11 cellular contexts compared by ENCODE assay signal in genomic region chr14:92400579-92401444, GRCh38.
DNase-seq lines count a peak whose midpoint lies in the region; ATAC-seq, FAIRE-seq and TF ChIP-seq lines count a peak whose summit lies in the region.
"Had no signal": no experiment of that assay in that cellular context is flagged by ENCODE, and none has a peak within 500 bp of the region (broad histone marks: within the 10 kb centered on the region; RNA-seq: fewer than 3 reads in every experiment).

No MANE protein-coding gene starts in this region.

- intact Hi-C loops in CD14-positive monocyte (cut with micrococcal nuclease): loop anchor here in 1 of 2 donors (2.0 kb wide), 1 partner anchor 14 kb away; no protein-coding TSS in a partner anchor

- peaks cover 20 to 29% of the 10 kb centered on the region in 2 donors for H3K36me3 Mint-ChIP-seq in CD14-positive monocyte
- peaks cover 0 to 5% (median 4%) of the 10 kb centered on the region in 3 donors for H3K36me3 Mint-ChIP-seq in naive thymus-derived CD8-positive, alpha-beta T cell

- H3K36me3 ChIP-seq in bronchial epithelial cell (ENCODE audit: control insufficient read depth, insufficient read depth, low read length): no peaks in the 10 kb centered on the region

- DNase-seq in CD14-positive monocyte (ENCODE audit: low spot score) (no peak), GM20000 (ENCODE audit: low spot score) (peak; percentile 63), bronchial epithelial cell (ENCODE audit: low read depth) (peak; percentile 15), SW480 (ENCODE audit: low spot score) (no peak), foreskin keratinocyte (no peak), GOT3 (lab: John Stamatoyannopoulos, UW) (no peak)
- no peak for DNase-seq in naive thymus-derived CD8-positive, alpha-beta T cell
- DNase-seq: activated CD8-positive, alpha-beta memory T cell treated with anti-CD3 and anti-CD28 coated beads, Interleukin-2, amount 50 U/mL, for 4 hours; effector memory CD4-positive, alpha-beta T cell; GM23248 had no signal

- peak overlapping the region; percentile 32 to 43 for H3K4me3 Mint-ChIP-seq in CD14-positive monocyte
- peak overlapping the region in 1 of 10 donors; percentile 3 for H3K4me3 Mint-ChIP-seq in naive thymus-derived CD8-positive, alpha-beta T cell

- peak overlapping the region; percentile 92 to 98 (median 94) for H3K27ac Mint-ChIP-seq in CD14-positive monocyte
- peak overlapping the region in 2 of 10 donors; percentile 4 to 23 for H3K27ac Mint-ChIP-seq in naive thymus-derived CD8-positive, alpha-beta T cell

- H3K4me1 ChIP-seq in foreskin keratinocyte: peaks cover 7% of the 10 kb centered on the region

- no peak overlapping the region for H3K27ac ChIP-seq in foreskin keratinocyte
- H3K27ac ChIP-seq: GM23248 had no signal

- H3K27me3 Mint-ChIP-seq in CD14-positive monocyte (ENCODE audit: low read depth in 3 of 3): peaks cover 0 to 1% (median 0%) of the 10 kb centered on the region in 3 donors
- peaks cover 0 to 3% (median 1%) of the 10 kb centered on the region in 5 donors for H3K27me3 Mint-ChIP-seq in naive thymus-derived CD8-positive, alpha-beta T cell

- peaks cover 4 to 14% (median 9%) of the 10 kb centered on the region in 7 donors for H3K9me3 Mint-ChIP-seq in CD14-positive monocyte
- H3K9me3 Mint-ChIP-seq in naive thymus-derived CD8-positive, alpha-beta T cell: peaks cover 0 to 6% (median 4%) of the 10 kb centered on the region in 9 donors

- TF ChIP-seq CTCF in CD14-positive monocyte (IDR thresholded peaks at IDR 0.05) (no peak), GM20000 (IDR thresholded peaks at IDR 0.05; ENCODE audit: extremely low read depth, missing control alignments) (no peak), bronchial epithelial cell (IDR thresholded peaks at IDR 0.05; ENCODE audit: insufficient read depth, low read length, severe bottlenecking) (no peak), foreskin keratinocyte (conservative IDR thresholded peaks at IDR 0.05) (no peak)

- POLR2A ChIA-PET in naive thymus-derived CD8-positive, alpha-beta T cell (lab: Charles Lee): interaction anchor here (0.7 kb wide), 1 partner anchor 180 kb away, joined by 3 read pairs; no protein-coding TSS in a partner anchor

- peaks cover 95% of the 10 kb centered on the region for H3K4me1 Mint-ChIP-seq in CD14-positive monocyte
- H3K4me1 Mint-ChIP-seq in naive thymus-derived CD8-positive, alpha-beta T cell: peaks cover 0 to 21% (median under 1%) of the 10 kb centered on the region in 4 donors

- peak; percentile 59 for ATAC-seq in HG03196 (IDR thresholded peaks at IDR 0.05; ENCODE audit: unreplicated experiment)
- no peak for ATAC-seq in naive thymus-derived CD8-positive, alpha-beta T cell
- no peak for ATAC-seq in foreskin keratinocyte

- no peak for FAIRE-seq in bronchial epithelial cell (lab: Jason Lieb, UNC)

- H3K4me3 ChIP-seq in bronchial epithelial cell (ENCODE audit: low read depth, low read length): no peak overlapping the region
- H3K4me3 ChIP-seq: GM23248 had no signal

- H3K27me3 ChIP-seq in bronchial epithelial cell (ENCODE audit: control insufficient read depth, insufficient read depth, low read length): no peaks in the 10 kb centered on the region
- H3K27me3 ChIP-seq in foreskin keratinocyte: peaks cover 17% of the 10 kb centered on the region

Comparison
In these comparisons a context has a peak if more than half of its experiments do, and no peak if none do; other contexts are left out.
1. DNase-seq: peak in GM20000 (single experiment) and bronchial epithelial cell (single experiment); none in CD14-positive monocyte (single experiment), SW480 (single experiment), naive thymus-derived CD8-positive, alpha-beta T cell (0 of 10), foreskin keratinocyte (0 of 2) and GOT3 (single experiment).